Comparison of ENCODE assay signal across 13 cellular contexts in the genomic region with DNA sequence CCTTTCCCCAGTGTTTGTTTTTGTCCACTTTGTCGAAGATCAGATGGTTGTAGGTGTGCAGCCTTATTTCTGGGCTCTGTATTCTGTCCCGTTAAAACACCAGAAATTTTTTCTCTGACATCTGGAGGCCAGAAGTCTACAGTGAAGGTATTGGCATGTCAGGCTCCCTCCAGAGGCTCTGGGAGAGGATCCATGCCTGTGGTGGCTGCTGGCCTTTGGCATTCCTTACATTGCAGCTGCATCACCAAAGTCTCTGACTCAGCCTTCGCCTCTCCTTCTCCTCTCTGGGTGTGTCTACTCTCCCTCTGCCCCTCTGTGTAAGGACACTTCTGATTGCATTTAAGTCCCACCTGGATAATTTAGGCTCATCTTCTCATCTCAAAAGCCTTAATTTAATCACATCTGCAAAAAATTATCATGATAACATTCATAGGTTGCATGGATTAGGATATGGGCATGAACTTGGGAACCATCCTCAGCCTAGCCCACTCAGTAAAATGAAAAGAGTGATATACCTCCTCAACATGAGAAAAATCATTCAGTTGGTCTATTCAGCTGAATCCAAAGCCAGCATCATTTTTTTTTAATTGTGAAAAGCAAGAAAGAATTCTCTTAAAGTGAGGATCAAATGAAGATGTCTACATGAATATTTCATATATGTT.
DNase-seq lines count a peak whose midpoint lies in the region; ATAC-seq and TF ChIP-seq lines count a peak whose summit lies in the region.
"Had no signal": no experiment of that assay in that cellular context is flagged by ENCODE, and none has a peak within 500 bp of the region (broad histone marks: within the 10 kb centered on the region; RNA-seq: fewer than 3 reads in every experiment).

No MANE protein-coding gene starts in this region.

- H3K4me3 ChIP-seq in Panc1 (ENCODE audit: low read depth in 2 of 2, low read length in 2 of 2) = no peak overlapping the region
- H3K4me3 ChIP-seq in epithelial cell of esophagus (ENCODE audit: low read length) = no peak overlapping the region
- no peak overlapping the region for H3K4me3 ChIP-seq in neural progenitor cell

- no peak overlapping the region for H3K27ac Mint-ChIP-seq in neural progenitor cell
- H3K27ac Mint-ChIP-seq: activated CD4-positive, alpha-beta memory T cell treated with anti-CD3 and anti-CD28 coated beads, Interleukin-2, amount 10 ng/mL, durations not matched to agents 7 days and 5 days; activated naive CD8-positive, alpha-beta T cell; memory B cell had no signal

- H3K4me1 ChIP-seq in Panc1 (ENCODE audit: control insufficient read depth, insufficient read depth, low read length) (no peaks in the 10 kb centered on the region), neural progenitor cell (peaks cover 27% of the 10 kb centered on the region)

- BruUV-seq in Panc1 (replicated peaks; lab: Mats Ljungman, UMichigan) = no TSS peak

- intact Hi-C loops in Panc1 (cut with micrococcal nuclease; ENCODE audit: unreplicated experiment) = no loop called here

- peaks cover 20% of the 10 kb centered on the region for H3K4me1 Mint-ChIP-seq in neural progenitor cell
- H3K4me1 Mint-ChIP-seq: activated CD4-positive, alpha-beta memory T cell treated with anti-CD3 and anti-CD28 coated beads, Interleukin-2, amount 10 ng/mL, durations not matched to agents 7 days and 5 days had no signal

- peaks cover 2% of the 10 kb centered on the region for H3K36me3 Mint-ChIP-seq in neural progenitor cell

- POLR2A ChIA-PET in Panc1 (lab: Charles Lee) = no interaction called here

- no peaks in the 10 kb centered on the region for H3K27me3 Mint-ChIP-seq in neural progenitor cell (ENCODE audit: insufficient read depth, low read depth)
- H3K27me3 Mint-ChIP-seq: activated CD4-positive, alpha-beta memory T cell treated with anti-CD3 and anti-CD28 coated beads, Interleukin-2, amount 10 ng/mL, durations not matched to agents 7 days and 5 days; activated naive CD8-positive, alpha-beta T cell; memory B cell had no signal

- H3K9me3 Mint-ChIP-seq in neural progenitor cell = no peaks in the 10 kb centered on the region
- H3K9me3 Mint-ChIP-seq: activated CD4-positive, alpha-beta memory T cell treated with anti-CD3 and anti-CD28 coated beads, Interleukin-2, amount 10 ng/mL, durations not matched to agents 7 days and 5 days had no signal

- H2AFZ ChIP-seq in neural progenitor cell (replicated peaks) = no peak overlapping the region

- H3K79me2 ChIP-seq in neural progenitor cell (ENCODE audit: low read depth) = peaks cover 95% of the 10 kb centered on the region

- H3K4me2 ChIP-seq in neural progenitor cell = no peak overlapping the region

- CTCF ChIA-PET in Panc1 (lab: Charles Lee) = interaction anchor here (0.6 to 0.7 kb wide), 4 partner anchors 7 to 73 kb away, joined by 3 to 4 read pairs (median 4); no protein-coding TSS in a partner anchor

- H3K36me3 ChIP-seq in Panc1 (ENCODE audit: control insufficient read depth, insufficient read depth, low read length) = no peaks in the 10 kb centered on the region
- H3K36me3 ChIP-seq in neural progenitor cell = no peaks in the 10 kb centered on the region

- in situ Hi-C loops in Panc1 (cut with HindIII; ENCODE audit: low pct_unique_long_range_greater_than_20kb, low sequenced_read_pairs) = no loop called here

- H3K9ac ChIP-seq in neural progenitor cell = no peak overlapping the region

- H3K27me3 ChIP-seq in Panc1 (ENCODE audit: control insufficient read depth, insufficient read depth, low read length) = no peaks in the 10 kb centered on the region
- no peaks in the 10 kb centered on the region for H3K27me3 ChIP-seq in neural progenitor cell

- ATAC-seq in Panc1 (peak; percentile 76), HG02840 (IDR thresholded peaks at IDR 0.05; ENCODE audit: low FRiP score, unreplicated experiment) (no peak), GM21717 (IDR thresholded peaks at IDR 0.05; ENCODE audit: unreplicated experiment) (no peak)

- DNase-seq in GM03348 (ENCODE audit: low spot score) (peak; percentile 89), Panc1 (ENCODE audit: low read depth, low spot score) (no peak), epithelial cell of esophagus (ENCODE audit: low read depth) (peak; percentile 70), neural progenitor cell (ENCODE audit: low spot score) (peak; percentile 45), amygdala (lab: John Stamatoyannopoulos, UW) (no peak), NOMO-1 treated with DMSO at 0.1 percent for 48 hours (lab: John Stamatoyannopoulos, UW; ENCODE audit: unreplicated experiment) (no peak)
- DNase-seq: activated CD4-positive, alpha-beta memory T cell treated with anti-CD3 and anti-CD28 coated beads, Interleukin-2, amount 10 ng/mL, durations not matched to agents 7 days and 5 days; Calu3; Right ventricle myocardium superior had no signal

- peaks cover 58% of the 10 kb centered on the region for H4K20me1 ChIP-seq in neural progenitor cell (ENCODE audit: low read depth)

- H3K4me3 Mint-ChIP-seq in neural progenitor cell = no peak overlapping the region
- H3K4me3 Mint-ChIP-seq: activated CD4-positive, alpha-beta memory T cell treated with anti-CD3 and anti-CD28 coated beads, Interleukin-2, amount 10 ng/mL, durations not matched to agents 7 days and 5 days; activated naive CD8-positive, alpha-beta T cell; memory B cell had no signal

- TF ChIP-seq CTCF in Panc1 (IDR thresholded peaks at IDR 0.05) (no peak), epithelial cell of esophagus (IDR thresholded peaks at IDR 0.05; ENCODE audit: insufficient read depth, low read depth, low read length, missing control alignments) (no peak), neural progenitor cell (IDR thresholded peaks at IDR 0.05) (no peak)

- no peak overlapping the region for H3K27ac ChIP-seq in Panc1 (ENCODE audit: low read length)
- H3K27ac ChIP-seq in neural progenitor cell = no peak overlapping the region

- H3F3A ChIP-seq in neural progenitor cell (ENCODE audit: low read depth) = peaks cover 7% of the 10 kb centered on the region

- H3K9me3 ChIP-seq in Panc1 (ENCODE audit: control insufficient read depth, insufficient read depth, low read depth, low read length) (no peaks in the 10 kb centered on the region), neural progenitor cell (ENCODE audit: low read depth) (no peaks in the 10 kb centered on the region)

Comparison
In these comparisons a context has a peak if more than half of its experiments do, and no peak if none do; other contexts are left out.
1. DNase-seq: peak in GM03348 (single experiment), epithelial cell of esophagus (single experiment) and neural progenitor cell (single experiment); none in Panc1 (single experiment), amygdala (0 of 56) and NOMO-1 treated with DMSO at 0.1 percent for 48 hours (single experiment).